8 cellular contexts compared by ENCODE assay signal in genomic region chr19:58400916-58401824, GRCh38. TPM values are rescaled to one million over a fixed set of nuclear protein-coding genes. Genes with fewer than 3 reads are reported as not detected.
A peak's percentile ranks its signal among the peaks of the same experiment; 100 is the strongest.
DNase-seq lines count a peak whose midpoint lies in the region; ATAC-seq and TF ChIP-seq lines count a peak whose summit lies in the region.

No MANE protein-coding gene starts in this region.

- H4K20me1 ChIP-seq in GM23338 (replicated peaks; ENCODE audit: insufficient read depth), result no peaks in the 10 kb centered on the region

- peak overlapping the region; percentile 92 for H3K4me2 ChIP-seq in GM23338

- DNase-seq in ELF-1 (ENCODE audit: low read depth, low spot score) (peak; percentile 100), GM23338 (ENCODE audit: low spot score) (peak; percentile 99), LHCN-M2 (ENCODE audit: low read depth) (peak; percentile 98), RPMI8226 (peak; percentile 99), fibroblast of pulmonary artery (ENCODE audit: low read depth) (peak; percentile 100), natural killer cell (peak; percentile 98)
- DNase-seq in activated T-helper 2 cell treated with anti-CD3 and anti-CD28 coated beads, Interferon-gamma antibody, Interleukin-2, Interleukin-4, amounts not matched to agents 10 μg/mL and 5 μg/mL and 100 μg/mL, durations not matched to agents 14 hours and 24 hours and 36 hours (ENCODE audit: low spot score), result peak; percentile 99
- DNase-seq in stimulated activated naive CD4-positive, alpha-beta T cell (lab: John Stamatoyannopoulos, UW), result peak; percentile 95 to 100 (median 98)

- H3K79me2 ChIP-seq in GM23338 (replicated peaks; ENCODE audit: insufficient read depth), result no peaks in the 10 kb centered on the region

- TF ChIP-seq CTCF in GM23338 (conservative IDR thresholded peaks at IDR 0.05; ENCODE audit: low read depth in 2 of 2) (no peak), fibroblast of pulmonary artery (IDR thresholded peaks at IDR 0.05; ENCODE audit: low read length, missing control alignments) (no peak), natural killer cell (IDR thresholded peaks at IDR 0.05) (no peak)

- H3K4me3 Mint-ChIP-seq in GM23338 (peak overlapping the region; percentile 91), natural killer cell (peak overlapping the region; percentile 92)
- peak overlapping the region; percentile 80 for H3K4me3 Mint-ChIP-seq in activated T-helper 2 cell treated with anti-CD3 and anti-CD28 coated beads, Interferon-gamma antibody, Interleukin-2, Interleukin-4, amounts not matched to agents 10 μg/mL and 5 μg/mL and 100 μg/mL, durations not matched to agents 14 hours and 24 hours and 36 hours (ENCODE audit: low read depth)

- no peaks in the 10 kb centered on the region for H3K9me2 ChIP-seq in GM23338 (ENCODE audit: insufficient read depth)

- H3K4me1 ChIP-seq in GM23338 (ENCODE audit: insufficient read depth), result peaks cover 5% of the 10 kb centered on the region; the same call in 1 of the 2 replicates

- peak; percentile 91 for ATAC-seq in GM23338
- peak; percentile 94 to 98 (median 96) for ATAC-seq in natural killer cell

- intact Hi-C loops in activated T-helper 2 cell treated with anti-CD3 and anti-CD28 coated beads, Interferon-gamma antibody, Interleukin-2, Interleukin-4, amounts not matched to agents 10 μg/mL and 5 μg/mL and 100 μg/mL, durations not matched to agents 14 hours and 24 hours and 36 hours (cut with micrococcal nuclease), result loop anchor here (1.0 to 5.0 kb wide), 5 partner anchors 20 to 113 kb away; partner anchors contain the start of genes ZNF132, ZNF497, ZNF837 and ZSCAN22
- intact Hi-C loops in natural killer cell (cut with micrococcal nuclease), result loop anchor here (1.0 to 2.0 kb wide), 5 partner anchors 14 to 74 kb away; partner anchors contain the start of genes RPS5, ZNF132, ZNF497 and ZNF837

- H3K4me1 Mint-ChIP-seq in GM23338, result peaks cover 9% of the 10 kb centered on the region; the same call in 2 of the 3 replicates
- H3K4me1 Mint-ChIP-seq in activated T-helper 2 cell treated with anti-CD3 and anti-CD28 coated beads, Interferon-gamma antibody, Interleukin-2, Interleukin-4, amounts not matched to agents 10 μg/mL and 5 μg/mL and 100 μg/mL, durations not matched to agents 14 hours and 24 hours and 36 hours (ENCODE audit: low read depth), result peaks cover 12% of the 10 kb centered on the region
- H3K4me1 Mint-ChIP-seq in natural killer cell, result peaks cover 14 to 15% of the 10 kb centered on the region in 2 donors

- H3K9me3 Mint-ChIP-seq in GM23338 (peaks cover 3% of the 10 kb centered on the region; the same call in 2 of the 3 replicates), natural killer cell (no peaks in the 10 kb centered on the region)
- no peaks in the 10 kb centered on the region for H3K9me3 Mint-ChIP-seq in activated T-helper 2 cell treated with anti-CD3 and anti-CD28 coated beads, Interferon-gamma antibody, Interleukin-2, Interleukin-4, amounts not matched to agents 10 μg/mL and 5 μg/mL and 100 μg/mL, durations not matched to agents 14 hours and 24 hours and 36 hours

- H3F3A ChIP-seq in GM23338 (replicated peaks; ENCODE audit: low read depth), result peaks cover 8% of the 10 kb centered on the region

- H3K27me3 Mint-ChIP-seq in GM23338 (ENCODE audit: insufficient read depth, low read depth, poor library complexity), result peaks cover 28% of the 10 kb centered on the region
- H3K27me3 Mint-ChIP-seq in activated T-helper 2 cell treated with anti-CD3 and anti-CD28 coated beads, Interferon-gamma antibody, Interleukin-2, Interleukin-4, amounts not matched to agents 10 μg/mL and 5 μg/mL and 100 μg/mL, durations not matched to agents 14 hours and 24 hours and 36 hours (ENCODE audit: low read depth), result peaks cover 5% of the 10 kb centered on the region
- peaks cover 0 to 19% of the 10 kb centered on the region in 2 donors for H3K27me3 Mint-ChIP-seq in natural killer cell (ENCODE audit: low read depth in 2 of 2)

- H3K36me3 Mint-ChIP-seq in GM23338 (ENCODE audit: low read depth) (peaks cover 4% of the 10 kb centered on the region), natural killer cell (no peaks in the 10 kb centered on the region)
- H3K36me3 Mint-ChIP-seq in activated T-helper 2 cell treated with anti-CD3 and anti-CD28 coated beads, Interferon-gamma antibody, Interleukin-2, Interleukin-4, amounts not matched to agents 10 μg/mL and 5 μg/mL and 100 μg/mL, durations not matched to agents 14 hours and 24 hours and 36 hours (ENCODE audit: low read depth), result peaks cover under 1% of the 10 kb centered on the region

- H3K27ac Mint-ChIP-seq in GM23338, result 0 out of 2 replicates have a peak overlapping the region, but pooled peaks have one; percentile 43
- H3K27ac Mint-ChIP-seq in activated T-helper 2 cell treated with anti-CD3 and anti-CD28 coated beads, Interferon-gamma antibody, Interleukin-2, Interleukin-4, amounts not matched to agents 10 μg/mL and 5 μg/mL and 100 μg/mL, durations not matched to agents 14 hours and 24 hours and 36 hours, result peak overlapping the region; percentile 58
- peak overlapping the region; percentile 92 to 93 for H3K27ac Mint-ChIP-seq in natural killer cell

- peak overlapping the region; percentile 90 for H2AFZ ChIP-seq in GM23338

- peaks cover 21% of the 10 kb centered on the region for H3K27me3 ChIP-seq in GM23338 (ENCODE audit: insufficient read depth)

- H3K27ac ChIP-seq in GM23338 (ENCODE audit: low read depth), result no peak overlapping the region

- H3K4me3 ChIP-seq in GM23338 (peak overlapping the region; percentile 83), fibroblast of pulmonary artery (replicated peaks; ENCODE audit: low read depth, low read length) (peak overlapping the region; percentile 63)

- no peaks in the 10 kb centered on the region for H3K36me3 ChIP-seq in GM23338 (ENCODE audit: insufficient read depth)

TF ChIP-seq in GM23338, 12 proteins besides CTCF, POLR2A, EP300 and RAD21:
- TF ChIP-seq EZH2 (IDR thresholded peaks at IDR 0.05; ENCODE audit: low read depth, unreplicated experiment) (no peak), CREB1 (CRISPR knock-in tag; IDR thresholded peaks at IDR 0.05; ENCODE audit: low read depth) (peak; percentile 94), STAT1 (IDR thresholded peaks at IDR 0.05; ENCODE audit: unreplicated experiment) (no peak), POLR2AphosphoS5 (IDR thresholded peaks at IDR 0.05; ENCODE audit: low read depth) (peak; percentile 89)

RNA-seq across cellular contexts. Expression of gene RNF225, which starts 5.7 kb away (rescaled TPM):
- total RNA-seq in GM23338 (2014; rRNA removed; shearing (Covaris generic)), result 0.87 TPM in 1 of 2 replicates, not detected in the other
- not detected in 2 replicates for polyA plus RNA-seq in GM23338 (2016; fragmentation: Nextera tagmentation; extraction: Ambion mirVana)
- total RNA-seq in LHCN-M2 (2014; rRNA removed) (0.29 TPM in 1 of 2 replicates, not detected in the other), natural killer cell (under 1 TPM in 1 of 3 donors, not detected in 2; 0.39 TPM)
- not detected for polyA plus RNA-seq in LHCN-M2 (2012)
- 0.57 and 0.91 TPM in 2 replicates for total RNA-seq in activated T-helper 2 cell treated with anti-CD3 and anti-CD28 coated beads, Interferon-gamma antibody, Interleukin-2, Interleukin-4, amounts not matched to agents 10 μg/mL and 5 μg/mL and 100 μg/mL, durations not matched to agents 14 hours and 24 hours and 36 hours

RNA-seq across cellular contexts. Expression of gene ZNF584, which starts 7.3 kb away (rescaled TPM):
- total RNA-seq in GM23338 (2014; rRNA removed; shearing (Covaris generic)), result 8.1 and 9.1 TPM in 2 replicates
- polyA plus RNA-seq in GM23338 (2016; fragmentation: Nextera tagmentation; extraction: Ambion mirVana), result 1.1 and 2.3 TPM in 2 replicates
- total RNA-seq in LHCN-M2 (2014; rRNA removed) (16.5 and 18.8 TPM in 2 replicates), natural killer cell (1 to 10 TPM; 1.6 to 3.9 (median 2.8) TPM)
- polyA plus RNA-seq in LHCN-M2 (2012), result 7.5 TPM
- total RNA-seq in activated T-helper 2 cell treated with anti-CD3 and anti-CD28 coated beads, Interferon-gamma antibody, Interleukin-2, Interleukin-4, amounts not matched to agents 10 μg/mL and 5 μg/mL and 100 μg/mL, durations not matched to agents 14 hours and 24 hours and 36 hours, result 11.2 and 12.2 TPM in 2 replicates

RNA-seq across cellular contexts. Expression of gene RPS5, which starts 14.1 kb away (rescaled TPM):
- total RNA-seq in GM23338 (2014; rRNA removed; shearing (Covaris generic)), result 2,020 and 2,111 TPM in 2 replicates
- 734 and 753 TPM in 2 replicates for polyA plus RNA-seq in GM23338 (2016; fragmentation: Nextera tagmentation; extraction: Ambion mirVana)
- total RNA-seq in LHCN-M2 (2014; rRNA removed), result 1,719 and 2,296 TPM in 2 replicates
- polyA plus RNA-seq in LHCN-M2 (2012), result 1,753 TPM
- 1,217 and 1,244 TPM in 2 replicates for total RNA-seq in activated T-helper 2 cell treated with anti-CD3 and anti-CD28 coated beads, Interferon-gamma antibody, Interleukin-2, Interleukin-4, amounts not matched to agents 10 μg/mL and 5 μg/mL and 100 μg/mL, durations not matched to agents 14 hours and 24 hours and 36 hours
- total RNA-seq in natural killer cell, result 100 to 1,000 TPM; 406 to 580 (median 525) TPM

RNA-seq across cellular contexts. Expression of gene ZNF837, which starts 20.3 kb away (rescaled TPM):
- 11.0 and 11.3 TPM in 2 replicates for total RNA-seq in GM23338 (2014; rRNA removed; shearing (Covaris generic))
- 2.2 and 3.1 TPM in 2 replicates for polyA plus RNA-seq in GM23338 (2016; fragmentation: Nextera tagmentation; extraction: Ambion mirVana)
- total RNA-seq in LHCN-M2 (2014; rRNA removed), result 4.6 and 6.0 TPM in 2 replicates
- polyA plus RNA-seq in LHCN-M2 (2012), result 1.6 TPM
- total RNA-seq in activated T-helper 2 cell treated with anti-CD3 and anti-CD28 coated beads, Interferon-gamma antibody, Interleukin-2, Interleukin-4, amounts not matched to agents 10 μg/mL and 5 μg/mL and 100 μg/mL, durations not matched to agents 14 hours and 24 hours and 36 hours, result 1.1 and 1.5 TPM in 2 replicates
- total RNA-seq in natural killer cell, result 1 to 10 TPM in 2 of 3 donors, under 1 TPM in 1; 0.63 to 1.4 (median 1.3) TPM

RNA-seq across cellular contexts. Expression of gene ZNF497, which starts 38.6 kb away (rescaled TPM):
- 1.0 and 2.0 TPM in 2 replicates for total RNA-seq in GM23338 (2014; rRNA removed; shearing (Covaris generic))
- 0.44 and 0.61 TPM in 2 replicates for polyA plus RNA-seq in GM23338 (2016; fragmentation: Nextera tagmentation; extraction: Ambion mirVana)
- total RNA-seq in LHCN-M2 (2014; rRNA removed), result 1.1 TPM in 2 replicates
- polyA plus RNA-seq in LHCN-M2 (2012), result 0.98 TPM
- 0.76 and 2.2 TPM in 2 replicates for total RNA-seq in activated T-helper 2 cell treated with anti-CD3 and anti-CD28 coated beads, Interferon-gamma antibody, Interleukin-2, Interleukin-4, amounts not matched to agents 10 μg/mL and 5 μg/mL and 100 μg/mL, durations not matched to agents 14 hours and 24 hours and 36 hours
- total RNA-seq in natural killer cell, result under 1 TPM; 0.40 to 0.61 (median 0.60) TPM
